Comparison of ENCODE assay signal across 1 cellular context in the genomic region with DNA sequence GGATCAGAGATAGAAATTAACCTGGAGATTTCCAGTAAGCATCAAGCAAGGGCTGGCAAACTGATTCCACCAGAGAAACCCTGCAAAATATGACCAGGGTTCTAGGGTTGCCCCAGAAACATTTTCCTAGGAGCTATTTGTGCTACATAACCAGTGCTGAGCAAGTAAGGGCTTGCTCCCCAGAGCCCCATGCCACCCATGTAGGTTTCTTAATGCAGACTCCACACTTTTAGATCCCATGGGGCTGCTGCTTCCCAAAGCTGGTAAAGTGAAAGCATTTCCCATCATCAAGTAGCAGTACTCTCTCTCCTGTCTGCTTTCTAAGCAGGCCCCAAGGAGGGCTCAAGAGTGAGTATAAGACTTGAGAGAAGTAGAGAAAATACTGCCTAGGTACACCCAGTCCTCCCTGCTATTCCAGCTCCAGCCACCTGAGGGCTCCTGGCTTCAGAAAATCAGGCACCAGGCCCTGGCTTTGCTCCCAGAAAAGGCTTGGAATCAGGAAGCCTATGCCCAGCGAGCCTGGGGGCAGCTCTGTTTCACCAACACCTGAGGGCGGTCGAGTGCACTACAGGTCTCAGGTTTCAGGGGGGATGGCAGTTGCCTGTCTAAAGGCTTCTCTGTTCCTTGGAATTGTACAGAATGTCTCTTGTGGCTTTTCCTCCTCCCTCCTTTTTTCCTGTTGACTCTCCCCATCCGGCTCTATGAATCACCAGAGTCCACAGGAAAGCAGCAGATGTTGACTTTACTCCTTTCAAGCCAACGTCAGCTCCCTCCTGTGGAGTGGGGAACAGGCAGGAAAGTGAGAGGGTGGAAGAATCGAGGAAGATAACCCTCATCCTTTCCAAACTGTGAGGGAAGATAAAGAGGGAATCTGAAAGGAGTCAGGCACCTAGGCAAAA.
TF ChIP-seq lines count a peak whose summit lies in the region.

No MANE protein-coding gene starts in this region.

TF ChIP-seq in K562, 482 proteins besides CTCF, POLR2A, EP300 and RAD21 (continued from another document and continues in another):
- TF ChIP-seq, protein P1, sequence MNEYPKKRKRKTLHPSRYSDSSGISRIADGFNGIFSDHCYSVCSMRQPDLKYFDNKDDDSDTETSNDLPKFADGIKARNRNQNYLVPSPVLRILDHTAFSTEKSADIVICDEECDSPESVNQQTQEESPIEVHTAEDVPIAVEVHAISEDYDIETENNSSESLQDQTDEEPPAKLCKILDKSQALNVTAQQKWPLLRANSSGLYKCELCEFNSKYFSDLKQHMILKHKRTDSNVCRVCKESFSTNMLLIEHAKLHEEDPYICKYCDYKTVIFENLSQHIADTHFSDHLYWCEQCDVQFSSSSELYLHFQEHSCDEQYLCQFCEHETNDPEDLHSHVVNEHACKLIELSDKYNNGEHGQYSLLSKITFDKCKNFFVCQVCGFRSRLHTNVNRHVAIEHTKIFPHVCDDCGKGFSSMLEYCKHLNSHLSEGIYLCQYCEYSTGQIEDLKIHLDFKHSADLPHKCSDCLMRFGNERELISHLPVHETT (CRISPR knock-in tag; conservative IDR thresholded peaks at IDR 0.05 in 1 of 2, IDR thresholded peaks at IDR 0.05 in 1 of 2) = no peak
- TF ChIP-seq PREB (CRISPR knock-in tag; IDR thresholded peaks at IDR 0.05) (no peak), E2F3 (CRISPR knock-in tag; IDR thresholded peaks at IDR 0.05) (no peak), THAP7 (CRISPR knock-in tag; IDR thresholded peaks at IDR 0.05) (no peak), MIER1 (IDR thresholded peaks at IDR 0.05; ENCODE audit: low read depth) (no peak), JUND (IDR thresholded peaks at IDR 0.05; ENCODE audit: borderline replicate concordance, low read depth, low read length) (no peak; the same call in none of the 2 replicates), JUND (tag; IDR thresholded peaks at IDR 0.05; ENCODE audit: borderline replicate concordance, low read depth, low read length) (peak; percentile 55; the same call in 2 of the 3 replicates), MAZ (CRISPR knock-in tag; conservative IDR thresholded peaks at IDR 0.05 in 1 of 2, IDR thresholded peaks at IDR 0.05 in 1 of 2) (peak in 1 of 2 experiments; percentile 81; a peak in 2 of 4 replicates), MED1 (CRISPR knock-in tag; IDR thresholded peaks at IDR 0.05; ENCODE audit: borderline replicate concordance) (no peak), IRF1 (CRISPR knock-in tag; IDR thresholded peaks at IDR 0.05; ENCODE audit: borderline replicate concordance) (no peak), HDAC1 (IDR thresholded peaks at IDR 0.05) (0 out of 4 replicates have a peak, but pooled peaks of 1 of the 2 experiments have one; percentile 18), SRF (CRISPR knock-in tag; IDR thresholded peaks at IDR 0.05) (no peak), HOMEZ (CRISPR knock-in tag; IDR thresholded peaks at IDR 0.05) (no peak), ILF3 (IDR thresholded peaks at IDR 0.05; ENCODE audit: borderline replicate concordance) (no peak), ZBTB17 (CRISPR knock-in tag; IDR thresholded peaks at IDR 0.05) (no peak), CC2D1A (IDR thresholded peaks at IDR 0.05) (no peak), THRAP3 (IDR thresholded peaks at IDR 0.05; ENCODE audit: borderline replicate concordance) (no peak), PHF20 (IDR thresholded peaks at IDR 0.05; ENCODE audit: partially characterized antibody) (no peak), FOXP1 (CRISPR knock-in tag; IDR thresholded peaks at IDR 0.05) (no peak), NEUROD1 (IDR thresholded peaks at IDR 0.05; ENCODE audit: borderline replicate concordance, low read depth, low read length, partially characterized antibody) (peak; percentile 20), POLR2B (IDR thresholded peaks at IDR 0.05; ENCODE audit: low read depth, partially characterized antibody) (no peak), CBX1 (IDR thresholded peaks at IDR 0.05; ENCODE audit: low read depth) (no peak), ZNF224 (CRISPR knock-in tag; IDR thresholded peaks at IDR 0.05) (no peak), POLR2G (IDR thresholded peaks at IDR 0.05; ENCODE audit: low read depth, low read length) (no peak), XRCC5 (IDR thresholded peaks at IDR 0.05; ENCODE audit: low read depth, low read length) (0 out of 2 replicates have a peak, but pooled peaks have one; percentile 52), ZNF217 (CRISPR knock-in tag; IDR thresholded peaks at IDR 0.05) (no peak), CBFA2T2 (conservative IDR thresholded peaks at IDR 0.05) (no peak), RHOXF2B (CRISPR knock-in tag; conservative IDR thresholded peaks at IDR 0.05) (no peak), CREB1 (IDR thresholded peaks at IDR 0.05) (no peak), CREB1 (CRISPR knock-in tag; IDR thresholded peaks at IDR 0.05) (0 out of 2 replicates have a peak, but pooled peaks have one; percentile 11), MEF2A (IDR thresholded peaks at IDR 0.05; ENCODE audit: control insufficient read depth, low read depth, low read length) (no peak), SRSF3 (IDR thresholded peaks at IDR 0.05; ENCODE audit: insufficient read depth, low read length) (no peak), KLF10 (CRISPR knock-in tag; IDR thresholded peaks at IDR 0.05) (no peak), DACH1 (IDR thresholded peaks at IDR 0.05; ENCODE audit: partially characterized antibody) (no peak), ZZZ3 (IDR thresholded peaks at IDR 0.05) (no peak), HDAC2 (IDR thresholded peaks at IDR 0.05) (no peak), ZKSCAN1 (IDR thresholded peaks at IDR 0.05; ENCODE audit: low read depth, low read length) (no peak), EZH2 (IDR thresholded peaks at IDR 0.05; ENCODE audit: borderline replicate concordance, low read depth, low read length) (no peak), ZNF778 (CRISPR knock-in tag; IDR thresholded peaks at IDR 0.05) (no peak), ZFP1 (CRISPR knock-in tag; IDR thresholded peaks at IDR 0.05) (no peak), XRCC3 (IDR thresholded peaks at IDR 0.05) (no peak), TGIF2 (CRISPR knock-in tag; IDR thresholded peaks at IDR 0.05) (no peak)
- TF ChIP-seq, protein P2, sequence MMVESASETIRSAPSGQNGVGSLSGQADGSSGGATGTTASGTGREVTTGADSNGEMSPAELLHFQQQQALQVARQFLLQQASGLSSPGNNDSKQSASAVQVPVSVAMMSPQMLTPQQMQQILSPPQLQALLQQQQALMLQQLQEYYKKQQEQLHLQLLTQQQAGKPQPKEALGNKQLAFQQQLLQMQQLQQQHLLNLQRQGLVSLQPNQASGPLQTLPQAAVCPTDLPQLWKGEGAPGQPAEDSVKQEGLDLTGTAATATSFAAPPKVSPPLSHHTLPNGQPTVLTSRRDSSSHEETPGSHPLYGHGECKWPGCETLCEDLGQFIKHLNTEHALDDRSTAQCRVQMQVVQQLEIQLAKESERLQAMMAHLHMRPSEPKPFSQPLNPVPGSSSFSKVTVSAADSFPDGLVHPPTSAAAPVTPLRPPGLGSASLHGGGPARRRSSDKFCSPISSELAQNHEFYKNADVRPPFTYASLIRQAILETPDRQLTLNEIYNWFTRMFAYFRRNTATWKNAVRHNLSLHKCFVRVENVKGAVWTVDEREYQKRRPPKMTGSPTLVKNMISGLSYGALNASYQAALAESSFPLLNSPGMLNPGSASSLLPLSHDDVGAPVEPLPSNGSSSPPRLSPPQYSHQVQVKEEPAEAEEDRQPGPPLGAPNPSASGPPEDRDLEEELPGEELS (CRISPR knock-in tag; IDR thresholded peaks at IDR 0.05; ENCODE audit: borderline replicate concordance) = no peak
- TF ChIP-seq, protein P3, sequence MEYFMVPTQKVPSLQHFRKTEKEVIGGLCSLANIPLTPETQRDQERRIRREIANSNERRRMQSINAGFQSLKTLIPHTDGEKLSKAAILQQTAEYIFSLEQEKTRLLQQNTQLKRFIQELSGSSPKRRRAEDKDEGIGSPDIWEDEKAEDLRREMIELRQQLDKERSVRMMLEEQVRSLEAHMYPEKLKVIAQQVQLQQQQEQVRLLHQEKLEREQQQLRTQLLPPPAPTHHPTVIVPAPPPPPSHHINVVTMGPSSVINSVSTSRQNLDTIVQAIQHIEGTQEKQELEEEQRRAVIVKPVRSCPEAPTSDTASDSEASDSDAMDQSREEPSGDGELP (CRISPR knock-in tag; IDR thresholded peaks at IDR 0.05; ENCODE audit: borderline replicate concordance) = peak; percentile 30; the same call in 1 of the 2 replicates
- TF ChIP-seq, protein P4, sequence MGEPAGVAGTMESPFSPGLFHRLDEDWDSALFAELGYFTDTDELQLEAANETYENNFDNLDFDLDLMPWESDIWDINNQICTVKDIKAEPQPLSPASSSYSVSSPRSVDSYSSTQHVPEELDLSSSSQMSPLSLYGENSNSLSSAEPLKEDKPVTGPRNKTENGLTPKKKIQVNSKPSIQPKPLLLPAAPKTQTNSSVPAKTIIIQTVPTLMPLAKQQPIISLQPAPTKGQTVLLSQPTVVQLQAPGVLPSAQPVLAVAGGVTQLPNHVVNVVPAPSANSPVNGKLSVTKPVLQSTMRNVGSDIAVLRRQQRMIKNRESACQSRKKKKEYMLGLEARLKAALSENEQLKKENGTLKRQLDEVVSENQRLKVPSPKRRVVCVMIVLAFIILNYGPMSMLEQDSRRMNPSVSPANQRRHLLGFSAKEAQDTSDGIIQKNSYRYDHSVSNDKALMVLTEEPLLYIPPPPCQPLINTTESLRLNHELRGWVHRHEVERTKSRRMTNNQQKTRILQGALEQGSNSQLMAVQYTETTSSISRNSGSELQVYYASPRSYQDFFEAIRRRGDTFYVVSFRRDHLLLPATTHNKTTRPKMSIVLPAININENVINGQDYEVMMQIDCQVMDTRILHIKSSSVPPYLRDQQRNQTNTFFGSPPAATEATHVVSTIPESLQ (CRISPR knock-in tag; IDR thresholded peaks at IDR 0.05) = no peak
- TF ChIP-seq, protein P5, sequence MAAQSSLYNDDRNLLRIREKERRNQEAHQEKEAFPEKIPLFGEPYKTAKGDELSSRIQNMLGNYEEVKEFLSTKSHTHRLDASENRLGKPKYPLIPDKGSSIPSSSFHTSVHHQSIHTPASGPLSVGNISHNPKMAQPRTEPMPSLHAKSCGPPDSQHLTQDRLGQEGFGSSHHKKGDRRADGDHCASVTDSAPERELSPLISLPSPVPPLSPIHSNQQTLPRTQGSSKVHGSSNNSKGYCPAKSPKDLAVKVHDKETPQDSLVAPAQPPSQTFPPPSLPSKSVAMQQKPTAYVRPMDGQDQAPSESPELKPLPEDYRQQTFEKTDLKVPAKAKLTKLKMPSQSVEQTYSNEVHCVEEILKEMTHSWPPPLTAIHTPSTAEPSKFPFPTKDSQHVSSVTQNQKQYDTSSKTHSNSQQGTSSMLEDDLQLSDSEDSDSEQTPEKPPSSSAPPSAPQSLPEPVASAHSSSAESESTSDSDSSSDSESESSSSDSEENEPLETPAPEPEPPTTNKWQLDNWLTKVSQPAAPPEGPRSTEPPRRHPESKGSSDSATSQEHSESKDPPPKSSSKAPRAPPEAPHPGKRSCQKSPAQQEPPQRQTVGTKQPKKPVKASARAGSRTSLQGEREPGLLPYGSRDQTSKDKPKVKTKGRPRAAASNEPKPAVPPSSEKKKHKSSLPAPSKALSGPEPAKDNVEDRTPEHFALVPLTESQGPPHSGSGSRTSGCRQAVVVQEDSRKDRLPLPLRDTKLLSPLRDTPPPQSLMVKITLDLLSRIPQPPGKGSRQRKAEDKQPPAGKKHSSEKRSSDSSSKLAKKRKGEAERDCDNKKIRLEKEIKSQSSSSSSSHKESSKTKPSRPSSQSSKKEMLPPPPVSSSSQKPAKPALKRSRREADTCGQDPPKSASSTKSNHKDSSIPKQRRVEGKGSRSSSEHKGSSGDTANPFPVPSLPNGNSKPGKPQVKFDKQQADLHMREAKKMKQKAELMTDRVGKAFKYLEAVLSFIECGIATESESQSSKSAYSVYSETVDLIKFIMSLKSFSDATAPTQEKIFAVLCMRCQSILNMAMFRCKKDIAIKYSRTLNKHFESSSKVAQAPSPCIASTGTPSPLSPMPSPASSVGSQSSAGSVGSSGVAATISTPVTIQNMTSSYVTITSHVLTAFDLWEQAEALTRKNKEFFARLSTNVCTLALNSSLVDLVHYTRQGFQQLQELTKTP (IDR thresholded peaks at IDR 0.05; ENCODE audit: low read depth in 1 of 2, partially characterized antibody in 2 of 2) = no peak
- TF ChIP-seq, protein P6, sequence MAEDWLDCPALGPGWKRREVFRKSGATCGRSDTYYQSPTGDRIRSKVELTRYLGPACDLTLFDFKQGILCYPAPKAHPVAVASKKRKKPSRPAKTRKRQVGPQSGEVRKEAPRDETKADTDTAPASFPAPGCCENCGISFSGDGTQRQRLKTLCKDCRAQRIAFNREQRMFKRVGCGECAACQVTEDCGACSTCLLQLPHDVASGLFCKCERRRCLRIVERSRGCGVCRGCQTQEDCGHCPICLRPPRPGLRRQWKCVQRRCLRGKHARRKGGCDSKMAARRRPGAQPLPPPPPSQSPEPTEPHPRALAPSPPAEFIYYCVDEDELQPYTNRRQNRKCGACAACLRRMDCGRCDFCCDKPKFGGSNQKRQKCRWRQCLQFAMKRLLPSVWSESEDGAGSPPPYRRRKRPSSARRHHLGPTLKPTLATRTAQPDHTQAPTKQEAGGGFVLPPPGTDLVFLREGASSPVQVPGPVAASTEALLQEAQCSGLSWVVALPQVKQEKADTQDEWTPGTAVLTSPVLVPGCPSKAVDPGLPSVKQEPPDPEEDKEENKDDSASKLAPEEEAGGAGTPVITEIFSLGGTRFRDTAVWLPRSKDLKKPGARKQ (CRISPR knock-in tag; IDR thresholded peaks at IDR 0.05) = no peak
